1 cellular context compared by ENCODE assay signal in genomic region chr17:47739150-47739549, GRCh38.
TF ChIP-seq lines count a peak whose summit lies in the region.

No MANE protein-coding gene starts in this region.

TF ChIP-seq in SK-N-SH treated with all-trans-retinoic acid at 6 μM for 48 hours, 23 proteins besides CTCF, POLR2A, EP300 and RAD21 (continued from another document):
- TF ChIP-seq TSHZ2 (CRISPR knock-in tag; IDR thresholded peaks at IDR 0.05) = no peak
- TF ChIP-seq PATZ1 (CRISPR knock-in tag; IDR thresholded peaks at IDR 0.05; ENCODE audit: borderline replicate concordance) = no peak
- no peak for TF ChIP-seq ESRRG (CRISPR knock-in tag; IDR thresholded peaks at IDR 0.05)
- TF ChIP-seq OSR1 (CRISPR knock-in tag; IDR thresholded peaks at IDR 0.05) = no peak
- no peak for TF ChIP-seq SNAI2 (CRISPR knock-in tag; IDR thresholded peaks at IDR 0.05)
- TF ChIP-seq ZC3H10 (CRISPR knock-in tag; IDR thresholded peaks at IDR 0.05) = no peak
- TF ChIP-seq CREB5 (CRISPR knock-in tag; IDR thresholded peaks at IDR 0.05; ENCODE audit: low read depth) = no peak
- TF ChIP-seq ZNF565 (CRISPR knock-in tag; conservative IDR thresholded peaks at IDR 0.05; ENCODE audit: low read depth) = no peak
- no peak for TF ChIP-seq RARB (CRISPR knock-in tag; IDR thresholded peaks at IDR 0.05)
- no peak for TF ChIP-seq POU6F1 (CRISPR knock-in tag; IDR thresholded peaks at IDR 0.05; ENCODE audit: borderline replicate concordance, low read depth)
- no peak for TF ChIP-seq ZFP3 (CRISPR knock-in tag; IDR thresholded peaks at IDR 0.05)
- TF ChIP-seq ZFP30 (CRISPR knock-in tag; IDR thresholded peaks at IDR 0.05) = no peak
- no peak for TF ChIP-seq ZNF8 (CRISPR knock-in tag; IDR thresholded peaks at IDR 0.05)
- no peak for TF ChIP-seq BACH2 (CRISPR knock-in tag; IDR thresholded peaks at IDR 0.05; ENCODE audit: borderline replicate concordance)
